Comparison of ENCODE assay signal across 25 cellular contexts in genomic region chr2:57598552-57598951, GRCh38.
DNase-seq lines count a peak whose midpoint lies in the region; ATAC-seq, FAIRE-seq and TF ChIP-seq lines count a peak whose summit lies in the region.
"Had no signal": no experiment of that assay in that cellular context is flagged by ENCODE, and none has a peak within 500 bp of the region (broad histone marks: within the 10 kb centered on the region; RNA-seq: fewer than 3 reads in every experiment).

No MANE protein-coding gene starts in this region.

- H3K27ac ChIP-seq in neutrophil (peak overlapping the region; percentile 53), prostate gland (no peak overlapping the region), pancreas (no peak overlapping the region)
- H3K27ac ChIP-seq: epithelial cell of prostate, neural progenitor cell, upper lobe of right lung had no signal

- 44% methylated on average over 4 of the region's 4 CpGs for WGBS in prostate gland
- WGBS in pancreas, 2 donors: 32 to 38% methylated on average over 4 of the region's 4 CpGs

- no peaks in the 10 kb centered on the region for H3K36me3 ChIP-seq in neutrophil
- H3K36me3 ChIP-seq in prostate gland: no peaks in the 10 kb centered on the region
- H3K36me3 ChIP-seq in pancreas: no peaks in the 10 kb centered on the region
- H3K36me3 ChIP-seq: neural progenitor cell, upper lobe of right lung had no signal

- TF ChIP-seq CTCF in neutrophil (IDR thresholded peaks at IDR 0.05) (no peak), prostate gland (IDR thresholded peaks at IDR 0.05) (no peak), pancreas (IDR thresholded peaks at IDR 0.05) (no peak)

- no peak for FAIRE-seq in pancreas (lab: Jason Lieb, UNC)
- FAIRE-seq: K562 had no signal

- no peaks in the 10 kb centered on the region for H3K9me3 ChIP-seq in neutrophil
- no peaks in the 10 kb centered on the region for H3K9me3 ChIP-seq in prostate gland
- H3K9me3 ChIP-seq in pancreas: no peaks in the 10 kb centered on the region
- H3K9me3 ChIP-seq: upper lobe of right lung had no signal

- peak in 2 of 3 experiments; percentile 21 to 45 for DNase-seq in NCI-H1417 (lab: John Stamatoyannopoulos, UW)
- DNase-seq in NCI-H1417 treated with DMSO at 0.1 percent for 48 hours (lab: John Stamatoyannopoulos, UW): no peak
- peak; percentile 18 for DNase-seq in KG1 (lab: John Stamatoyannopoulos, UW)
- peak; percentile 32 for DNase-seq in SKM-1 (lab: John Stamatoyannopoulos, UW; ENCODE audit: unreplicated experiment)
- DNase-seq in prostate gland (ENCODE audit: low spot score): no peak
- no peak for DNase-seq in pancreas
- DNase-seq in HT-29 (ENCODE audit: low spot score): no peak
- DNase-seq: activated CD8-positive, alpha-beta T cell treated with anti-CD3 and anti-CD28 coated beads, Interleukin-2, amount 10 ng/mL, durations not matched to agents 7 days and 5 days; activated gamma-delta T cell; activated naive CD8-positive, alpha-beta T cell treated with anti-CD3 and anti-CD28 coated beads, Interleukin-2, amount 50 U/mL, for 24 hours; activated T-cell treated with anti-CD3 and anti-CD28 coated beads for 4 hours; cerebellar nuclear complex; DMS79 treated with DMSO at 0.1 percent for 48 hours; head of caudate nucleus; NCI-H510A; NK-92 treated with Interleukin-12 subunit alpha and Interleukin-12 subunit beta, amount 100 ng/mL, for 24 hours; stimulated activated CD8-positive, alpha-beta memory T cell treated with anti-CD3 and anti-CD28 coated beads, Interleukin-4, amount 100 ng/mL, for 48 hours; SW 1271; T1000; upper lobe of right lung had no signal

- intact Hi-C loops in prostate gland (cut with DNase I): no loop called here
- intact Hi-C loops in pancreas (cut with DNase I): no loop called here

- H3K4me1 ChIP-seq in neutrophil (ENCODE audit: control insufficient read depth in 1 of 2, insufficient read depth in 1 of 2, low read depth in 1 of 2, low read length in 1 of 2) (peaks cover 51 to 59% of the 10 kb centered on the region in 2 experiments), prostate gland (replicated peaks) (no peaks in the 10 kb centered on the region), pancreas (no peaks in the 10 kb centered on the region)
- H3K4me1 ChIP-seq: neural progenitor cell, upper lobe of right lung had no signal

- TF ChIP-seq POLR2A in prostate gland (IDR thresholded peaks at IDR 0.05): no peak

- H3K4me3 ChIP-seq in neutrophil (ENCODE audit: low read depth in 1 of 2, low read length in 1 of 2): no peak overlapping the region
- no peak overlapping the region for H3K4me3 ChIP-seq in prostate gland
- H3K4me3 ChIP-seq in pancreas: no peak overlapping the region
- H3K4me3 ChIP-seq: K562, lung, neural progenitor cell, upper lobe of right lung had no signal

- H3K27me3 ChIP-seq in neutrophil: no peaks in the 10 kb centered on the region
- H3K27me3 ChIP-seq in prostate gland (replicated peaks; ENCODE audit: insufficient read depth): no peaks in the 10 kb centered on the region
- H3K27me3 ChIP-seq in pancreas: no peaks in the 10 kb centered on the region
- H3K27me3 ChIP-seq: neural progenitor cell, upper lobe of right lung had no signal

- ATAC-seq in pancreas: no peak
- ATAC-seq: activated CD8-positive, alpha-beta T cell treated with anti-CD3 and anti-CD28 coated beads, Interleukin-2, amount 10 ng/mL, durations not matched to agents 7 days and 5 days; activated naive CD8-positive, alpha-beta T cell treated with anti-CD3 and anti-CD28 coated beads, Interleukin-2, amount 50 U/mL, for 24 hours; K562; upper lobe of right lung had no signal

Comparison
In these comparisons a context has a peak if more than half of its experiments do, and no peak if none do; other contexts are left out.
1. DNase-seq: peak in NCI-H1417 (2 of 3), KG1 (single experiment) and SKM-1 (single experiment); none in NCI-H1417 treated with DMSO at 0.1 percent for 48 hours (single experiment), prostate gland (single experiment), pancreas (0 of 6) and HT-29 (single experiment).